ENCODE assay signal across 8 cellular contexts in genomic region chrX:129759576-129760061, GRCh38. TPM values are rescaled to one million over a fixed set of nuclear protein-coding genes. Genes with fewer than 3 reads are reported as not detected.
DNase-seq lines count a peak whose midpoint lies in the region; ATAC-seq and TF ChIP-seq lines count a peak whose summit lies in the region.

No MANE protein-coding gene starts in this region.

- no peaks in the 10 kb centered on the region for H3K9me2 ChIP-seq in hepatocyte (replicated peaks; ENCODE audit: insufficient read depth)

- no peak overlapping the region for H3K27ac ChIP-seq in hepatocyte

- H3K36me3 Mint-ChIP-seq in Calu3 (ENCODE audit: insufficient read depth, unreplicated experiment), result no peaks in the 10 kb centered on the region
- H3K36me3 Mint-ChIP-seq in activated T-cell treated with anti-CD3 and anti-CD28 coated beads, Interleukin-2, amount 50 U/mL, for 24 hours (ENCODE audit: low read depth), result no peaks in the 10 kb centered on the region

- DNase-seq in Calu3 (peak; percentile 39), HT1080 (ENCODE audit: low read depth) (peak; percentile 79), fibroblast of pulmonary artery (ENCODE audit: low read depth) (peak; percentile 81), sciatic nerve (ENCODE audit: low spot score) (no peak), hepatocyte (ENCODE audit: low spot score) (no peak), GM20000 (ENCODE audit: low spot score) (no peak)
- peak; percentile 69 for DNase-seq in activated T-cell treated with anti-CD3 and anti-CD28 coated beads, Interleukin-2, amount 50 U/mL, for 24 hours

- H3K4me3 Mint-ChIP-seq in Calu3 (ENCODE audit: low read depth, unreplicated experiment), result no peak overlapping the region
- H3K4me3 Mint-ChIP-seq in activated T-cell treated with anti-CD3 and anti-CD28 coated beads, Interleukin-2, amount 50 U/mL, for 24 hours, result peak overlapping the region; percentile 33

- ATAC-seq in sciatic nerve (peak; percentile 89), HG02763 (IDR thresholded peaks at IDR 0.05; ENCODE audit: unreplicated experiment) (no peak)

- H3K36me3 ChIP-seq in hepatocyte (replicated peaks; ENCODE audit: insufficient read depth, low read depth), result no peaks in the 10 kb centered on the region

- H3K9me3 ChIP-seq in hepatocyte (ENCODE audit: low read depth), result no peaks in the 10 kb centered on the region

- H2AFZ ChIP-seq in hepatocyte, result no peak overlapping the region

- no peak for TF ChIP-seq CTCF in Calu3 (IDR thresholded peaks at IDR 0.05; ENCODE audit: unreplicated experiment)
- no peak for TF ChIP-seq CTCF in fibroblast of pulmonary artery (IDR thresholded peaks at IDR 0.05; ENCODE audit: low read length, missing control alignments)
- TF ChIP-seq CTCF in hepatocyte (IDR thresholded peaks at IDR 0.05; ENCODE audit: poor library complexity), result no peak
- TF ChIP-seq CTCF in GM20000 (IDR thresholded peaks at IDR 0.05; ENCODE audit: extremely low read depth, missing control alignments), result no peak

- 75% methylated on average over 13 of the region's 14 CpGs for WGBS in hepatocyte (ENCODE audit: low lambda C conversion rate, missing lambda C conversion rate)

- H3K4me1 Mint-ChIP-seq in Calu3 (ENCODE audit: low read depth, unreplicated experiment), result no peaks in the 10 kb centered on the region
- peaks cover 54% of the 10 kb centered on the region for H3K4me1 Mint-ChIP-seq in activated T-cell treated with anti-CD3 and anti-CD28 coated beads, Interleukin-2, amount 50 U/mL, for 24 hours (ENCODE audit: low read depth)

- H3K79me2 ChIP-seq in hepatocyte, result no peaks in the 10 kb centered on the region

- no peak overlapping the region for H3K27ac Mint-ChIP-seq in Calu3 (ENCODE audit: unreplicated experiment)
- H3K27ac Mint-ChIP-seq in activated T-cell treated with anti-CD3 and anti-CD28 coated beads, Interleukin-2, amount 50 U/mL, for 24 hours, result peak overlapping the region; percentile 90

- H3K27me3 Mint-ChIP-seq in Calu3 (ENCODE audit: unreplicated experiment), result peaks cover 4% of the 10 kb centered on the region
- no peaks in the 10 kb centered on the region for H3K27me3 Mint-ChIP-seq in activated T-cell treated with anti-CD3 and anti-CD28 coated beads, Interleukin-2, amount 50 U/mL, for 24 hours

- no TSS peak for BruUV-seq in Calu3 (replicated peaks; lab: Mats Ljungman, UMichigan)

- no peak overlapping the region for H3K4me3 ChIP-seq in fibroblast of pulmonary artery (replicated peaks; ENCODE audit: low read depth, low read length)
- H3K4me3 ChIP-seq in hepatocyte, result no peak overlapping the region

- intact Hi-C loops in Calu3 (cut with micrococcal nuclease; ENCODE audit: unreplicated experiment), result no loop called here
- intact Hi-C loops in sciatic nerve (cut with DNase I), result no loop called here

- no peaks in the 10 kb centered on the region for H3K27me3 ChIP-seq in hepatocyte

- H4K20me1 ChIP-seq in hepatocyte (ENCODE audit: insufficient read depth, poor library complexity, severe bottlenecking), result no peaks in the 10 kb centered on the region

- H3K9me3 Mint-ChIP-seq in Calu3 (ENCODE audit: low read depth, unreplicated experiment), result no peaks in the 10 kb centered on the region
- no peaks in the 10 kb centered on the region for H3K9me3 Mint-ChIP-seq in activated T-cell treated with anti-CD3 and anti-CD28 coated beads, Interleukin-2, amount 50 U/mL, for 24 hours

- CTCF ChIA-PET in Calu3 (lab: Charles Lee), result no interaction called here

- H3K4me1 ChIP-seq in hepatocyte (ENCODE audit: insufficient read depth), result no peaks in the 10 kb centered on the region

- H3K4me2 ChIP-seq in hepatocyte, result no peak overlapping the region

RNA-seq across cellular contexts. Expression of gene SASH3, which starts 20.1 kb away (rescaled TPM):
- total RNA-seq in Calu3 (2022) (not detected in 2 replicates), sciatic nerve (8.6 TPM), hepatocyte (0.67 and 0.76 TPM in 2 replicates)
- 0.03 TPM in 1 of 2 replicates, not detected in the other for total RNA-seq in HT1080 (2014; rRNA removed; shearing (Covaris generic))
- not detected in 2 replicates for polyA plus RNA-seq in HT1080 (2015; cell fraction: cytosol; rRNA removed)
- not detected in 2 replicates for polyA plus RNA-seq in HT1080 (2015; cell fraction: nucleus; rRNA removed)
- 0.31 and 0.96 TPM in 2 replicates for polyA plus RNA-seq in hepatocyte

RNA-seq across cellular contexts. Expression of gene XPNPEP2, which starts 20.8 kb away (rescaled TPM):
- not detected in 2 replicates for total RNA-seq in Calu3 (2022)
- not detected in 2 replicates for total RNA-seq in HT1080 (2014; rRNA removed; shearing (Covaris generic))
- not detected in 2 replicates for polyA plus RNA-seq in HT1080 (2015; cell fraction: cytosol; rRNA removed)
- not detected in 2 replicates for polyA plus RNA-seq in HT1080 (2015; cell fraction: nucleus; rRNA removed)
- 6.6 TPM for total RNA-seq in sciatic nerve
- 21.9 and 24.1 TPM in 2 replicates for total RNA-seq in hepatocyte
- polyA plus RNA-seq in hepatocyte, result 15.0 and 23.1 TPM in 2 replicates

Comparison
In these comparisons a context has a peak if more than half of its experiments do, and no peak if none do; other contexts are left out.
1. DNase-seq: peak in Calu3 (single experiment), HT1080 (single experiment), activated T-cell treated with anti-CD3 and anti-CD28 coated beads, Interleukin-2, amount 50 U/mL, for 24 hours (single experiment) and fibroblast of pulmonary artery (single experiment); none in sciatic nerve (single experiment), hepatocyte (single experiment) and GM20000 (single experiment).